Comparison of ENCODE assay signal across 8 cellular contexts in the genomic region with DNA sequence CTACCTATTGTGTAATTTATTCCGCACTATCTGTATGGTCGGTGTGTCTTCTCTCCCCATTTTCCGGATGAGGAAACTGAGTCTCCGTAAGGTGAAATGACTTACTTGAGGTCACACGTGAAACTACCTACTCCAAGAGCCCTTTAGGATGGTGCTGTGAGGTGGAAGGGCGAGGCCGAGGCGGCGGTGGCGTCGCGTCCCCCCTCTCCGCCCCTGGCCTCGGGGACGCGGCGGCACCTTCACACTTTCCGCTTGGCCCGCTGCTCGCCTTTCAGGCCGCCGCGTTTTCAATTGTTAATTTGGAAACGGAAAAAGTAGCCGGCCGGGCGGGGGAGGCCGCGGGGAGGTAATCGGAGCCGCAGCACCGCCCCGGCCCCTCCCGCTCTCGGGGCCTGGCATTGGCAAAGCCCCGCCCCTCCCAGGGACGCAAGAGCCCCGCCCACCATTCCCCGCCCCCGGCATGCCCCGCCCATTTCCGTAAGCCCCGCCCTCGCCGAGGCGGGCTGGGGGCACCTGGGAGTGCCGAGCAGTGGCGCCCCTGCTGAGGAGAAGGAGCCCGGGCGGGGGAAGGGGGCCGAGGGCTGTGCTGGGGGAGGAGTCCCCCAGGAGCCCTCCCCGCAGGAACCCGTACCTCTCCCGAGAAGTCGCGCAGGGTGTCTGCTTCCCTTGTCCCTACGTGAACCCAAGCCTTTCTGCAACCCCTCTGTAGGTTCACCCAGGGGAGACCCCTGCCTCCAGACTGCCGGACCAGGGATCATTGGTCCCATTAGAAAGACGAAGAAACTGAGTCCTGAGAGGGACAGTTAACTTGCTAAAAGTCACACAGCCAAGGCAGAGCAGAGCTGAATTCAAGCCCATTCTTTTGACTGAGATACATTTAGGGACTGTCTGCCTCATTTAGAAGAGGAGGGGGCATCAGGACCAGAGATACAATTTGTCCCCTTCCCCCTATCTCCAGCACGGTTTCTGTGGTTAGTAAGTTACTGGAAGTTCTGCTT. TPM values are rescaled to one million over a fixed set of nuclear protein-coding genes. Genes with fewer than 3 reads are reported as not detected.
A peak's percentile ranks its signal among the peaks of the same experiment; 100 is the strongest.
DNase-seq lines count a peak whose midpoint lies in the region; ATAC-seq and TF ChIP-seq lines count a peak whose summit lies in the region.

No MANE protein-coding gene starts in this region.

- no peak overlapping the region for H2BK120ac ChIP-seq in trophoblast cell (ENCODE audit: insufficient read depth, low read length, poor library complexity)

- no peaks in the 10 kb centered on the region for H3K9me3 ChIP-seq in SJSA1 (replicated peaks)
- H3K9me3 ChIP-seq in trophoblast cell (ENCODE audit: insufficient read depth, low read depth, low read length) = no peaks in the 10 kb centered on the region
- no peaks in the 10 kb centered on the region for H3K9me3 ChIP-seq in transverse colon

- no peak overlapping the region for H3K23ac ChIP-seq in trophoblast cell (ENCODE audit: low read length)

- H3K4me3 ChIP-seq in SJSA1 (peak overlapping the region; percentile 33), trophoblast cell (ENCODE audit: low read depth, low read length) (no peak overlapping the region), transverse colon (peak overlapping the region in 3 of 4 donors; percentile 34 to 56 (median 38))

- no peak overlapping the region for H4K91ac ChIP-seq in trophoblast cell (ENCODE audit: low read depth, low read length)

- no peak overlapping the region for H4K8ac ChIP-seq in trophoblast cell (ENCODE audit: low read depth, low read length)

- H3K4me1 ChIP-seq in SJSA1 (replicated peaks) (peaks cover 8% of the 10 kb centered on the region), trophoblast cell (ENCODE audit: control insufficient read depth in 1 of 2, insufficient read depth in 2 of 2, low read length in 2 of 2) (peaks cover 0 to 8% of the 10 kb centered on the region in 2 experiments), transverse colon (peaks cover 28 to 59% (median 41%) of the 10 kb centered on the region in 4 donors)

- no peaks in the 10 kb centered on the region for H3K27me3 Mint-ChIP-seq in activated naive CD4-positive, alpha-beta T cell treated with anti-CD3 and anti-CD28 coated beads for 36 hours (ENCODE audit: low read depth)

- H3K36me3 ChIP-seq in SJSA1 = no peaks in the 10 kb centered on the region
- H3K36me3 ChIP-seq in trophoblast cell (ENCODE audit: control insufficient read depth in 1 of 2, insufficient read depth in 2 of 2, low read length in 2 of 2) = no peaks in the 10 kb centered on the region
- no peaks in the 10 kb centered on the region for H3K36me3 ChIP-seq in transverse colon

- DNase-seq in SJSA1 (ENCODE audit: low read depth in 1 of 2, low spot score in 2 of 2) (peak; percentile 53 to 73), Right ventricle myocardium superior (peak; percentile 92), trophoblast cell (peak; percentile 53 to 65), transverse colon (peak; percentile 90)
- DNase-seq in activated naive CD4-positive, alpha-beta T cell treated with anti-CD3 and anti-CD28 coated beads for 36 hours = peak; percentile 88

- peaks cover 23% of the 10 kb centered on the region for H3K4me1 Mint-ChIP-seq in activated naive CD4-positive, alpha-beta T cell treated with anti-CD3 and anti-CD28 coated beads for 36 hours (ENCODE audit: low read depth)

- no peaks in the 10 kb centered on the region for H3K36me3 Mint-ChIP-seq in activated naive CD4-positive, alpha-beta T cell treated with anti-CD3 and anti-CD28 coated beads for 36 hours (ENCODE audit: low read depth)

- intact Hi-C loops in activated naive CD4-positive, alpha-beta T cell treated with anti-CD3 and anti-CD28 coated beads for 36 hours (cut with micrococcal nuclease) = loop anchor here (1.0 to 5.0 kb wide), 3 partner anchors 16 to 135 kb away; partner anchors contain the start of genes CITED4 and RIMS3
- intact Hi-C loops in Right ventricle myocardium superior (cut with DNase I) (no loop called here), transverse colon (cut with DNase I; ENCODE audit: low total_unique reads) (loop anchor here (2.0 kb wide), 1 partner anchor 56 kb away; no protein-coding TSS in a partner anchor)

- no peak overlapping the region for H2BK12ac ChIP-seq in trophoblast cell (ENCODE audit: low read length)

- no peak overlapping the region for H3K18ac ChIP-seq in trophoblast cell (ENCODE audit: low read length)

- no peak overlapping the region for H2AFZ ChIP-seq in trophoblast cell (ENCODE audit: insufficient read depth, low read length, poor library complexity)

- H3K27me3 ChIP-seq in SJSA1 (replicated peaks) (no peaks in the 10 kb centered on the region), trophoblast cell (ENCODE audit: insufficient read depth, low read length) (no peaks in the 10 kb centered on the region), transverse colon (no peaks in the 10 kb centered on the region)

- H3K14ac ChIP-seq in trophoblast cell (ENCODE audit: low read length) = no peak overlapping the region

- H3K9me3 Mint-ChIP-seq in activated naive CD4-positive, alpha-beta T cell treated with anti-CD3 and anti-CD28 coated beads for 36 hours = no peaks in the 10 kb centered on the region

- TF ChIP-seq POLR2A in GM18505 (IDR thresholded peaks at IDR 0.05; ENCODE audit: borderline replicate concordance, extremely low read depth, insufficient read depth, insufficient read length) (no peak), transverse colon (IDR thresholded peaks at IDR 0.05) (no peak)

- TF ChIP-seq EP300 in transverse colon (IDR thresholded peaks at IDR 0.05; ENCODE audit: low read depth) = no peak

- H3K4ac ChIP-seq in trophoblast cell (ENCODE audit: low read depth, low read length) = no peak overlapping the region

- no peak for TF ChIP-seq CTCF in transverse colon (IDR thresholded peaks at IDR 0.05)

- no peaks in the 10 kb centered on the region for H3K79me2 ChIP-seq in trophoblast cell (ENCODE audit: control insufficient read depth, insufficient read depth, low read length, poor library complexity)

- no peak overlapping the region for H3K9ac ChIP-seq in trophoblast cell (ENCODE audit: low read length)

- no peak overlapping the region for H2AK5ac ChIP-seq in trophoblast cell (ENCODE audit: low read length)

- in situ Hi-C loops in transverse colon (cut with MboI; ENCODE audit: low pct_ligation_motif_present in 1 of 4, low pct_unique_long_range_greater_than_20kb in 1 of 4, low sequenced_read_pairs in 3 of 4) = no loop called here

- H3K27ac ChIP-seq in SJSA1 (no peak overlapping the region), trophoblast cell (ENCODE audit: low read depth, low read length) (no peak overlapping the region), transverse colon (peak overlapping the region; percentile 77 to 86 (median 82))

- no CpG with 5 or more reads among the region's 60 CpGs for WGBS in trophoblast cell (ENCODE audit: extremely low coverage, insufficient coverage, insufficient read length)
- WGBS in transverse colon (ENCODE audit: low coverage in 1 of 2), 2 donors = 11 to 16% methylated on average over 4 to 39 of the region's 60 CpGs

- H3K4me2 ChIP-seq in trophoblast cell (ENCODE audit: low read length) = peak overlapping the region; percentile 66

- H3K79me1 ChIP-seq in trophoblast cell (ENCODE audit: low read length) = no peaks in the 10 kb centered on the region

- H3K27ac Mint-ChIP-seq in activated naive CD4-positive, alpha-beta T cell treated with anti-CD3 and anti-CD28 coated beads for 36 hours = no peak overlapping the region

- H4K12ac ChIP-seq in trophoblast cell (ENCODE audit: low read depth, low read length) = no peak overlapping the region

- ATAC-seq in GM18505 (IDR thresholded peaks at IDR 0.05; ENCODE audit: unreplicated experiment) (peak; percentile 73), HG03460 (IDR thresholded peaks at IDR 0.05; ENCODE audit: unreplicated experiment) (peak; percentile 53), Right ventricle myocardium superior (ENCODE audit: poor library complexity) (peak; percentile 89), GM21360 (IDR thresholded peaks at IDR 0.05; ENCODE audit: unreplicated experiment) (no peak)

- H3K4me3 Mint-ChIP-seq in activated naive CD4-positive, alpha-beta T cell treated with anti-CD3 and anti-CD28 coated beads for 36 hours = peak overlapping the region; percentile 38

- CTCF ChIA-PET in activated naive CD4-positive, alpha-beta T cell treated with anti-CD3 and anti-CD28 coated beads for 36 hours (lab: Charles Lee) = interaction anchor here (1.4 kb wide), 1 partner anchor 47 kb away, joined by 4 read pairs; no protein-coding TSS in a partner anchor

- H2BK5ac ChIP-seq in trophoblast cell (ENCODE audit: low read depth, low read length, poor library complexity) = no peak overlapping the region

RNA-seq across cellular contexts. Expression of gene KCNQ4, which starts 18.8 kb away (rescaled TPM):
- 0.05 TPM in 1 of 2 replicates, not detected in the other for total RNA-seq in SJSA1 (2014; rRNA removed; shearing (Covaris generic))
- total RNA-seq in activated naive CD4-positive, alpha-beta T cell treated with anti-CD3 and anti-CD28 coated beads for 36 hours = under 1 TPM; 0.49 to 0.50 TPM
- total RNA-seq in Right ventricle myocardium superior = 2.6 TPM
- 0.88 and 0.99 TPM in 2 replicates for polyA plus RNA-seq in trophoblast cell (2013)
- total RNA-seq in transverse colon = 10 to 100 TPM in 1 of 4 donors, 1 to 10 TPM in 3; 3.1 to 33.7 (median 3.6) TPM

RNA-seq across cellular contexts. Expression of gene CITED4, which starts 59.8 kb away (rescaled TPM):
- total RNA-seq in SJSA1 (2014; rRNA removed; shearing (Covaris generic)) = 1.2 and 4.8 TPM in 2 replicates
- total RNA-seq in activated naive CD4-positive, alpha-beta T cell treated with anti-CD3 and anti-CD28 coated beads for 36 hours = 1 to 10 TPM; 2.4 TPM
- 43.6 TPM for total RNA-seq in Right ventricle myocardium superior
- polyA plus RNA-seq in trophoblast cell (2013) = 2.7 and 3.4 TPM in 2 replicates
- total RNA-seq in transverse colon = 10 to 100 TPM in 3 of 4 donors, 1 to 10 TPM in 1; 7.6 to 30.1 (median 16.5) TPM

Comparison
In these comparisons a context has a peak if more than half of its experiments do, and no peak if none do; other contexts are left out.
1. H3K27ac ChIP-seq: peak in transverse colon (4 of 4); none in SJSA1 (single experiment) and trophoblast cell (single experiment).
2. Peak in every context shown above with its lines, with median percentiles within 50 percentile points of each other: DNase-seq.